17 cellular contexts compared by ENCODE assay signal in genomic region chr2:100121124-100121718, GRCh38. TPM values are rescaled to one million over a fixed set of nuclear protein-coding genes. Genes with fewer than 3 reads are reported as not detected.
DNase-seq lines count a peak whose midpoint lies in the region; ATAC-seq and TF ChIP-seq lines count a peak whose summit lies in the region.
"Had no signal": no experiment of that assay in that cellular context is flagged by ENCODE, and none has a peak within 500 bp of the region (broad histone marks: within the 10 kb centered on the region; RNA-seq: fewer than 3 reads in every experiment).

No MANE protein-coding gene starts in this region.

- WGBS in endodermal cell (ENCODE audit: insufficient coverage in 1 of 2, insufficient read length in 1 of 2), 2 experiments, result 86 to 92% methylated on average over 3 to 4 of the region's 4 CpGs

- DNase-seq in LNCaP clone FGC (ENCODE audit: low read depth), result peak; percentile 33
- DNase-seq in endodermal cell, result peak; percentile 25
- no peak for DNase-seq in naive B cell
- no peak for DNase-seq in stimulated activated naive B cell treated with anti-CD40 and anti-IgM and Interleukin-4, amounts not matched to agents 10 μg/mL and 1 μg/mL and 100 μg/mL, for 72 hours
- no peak for DNase-seq in H7
- no peak for DNase-seq in activated gamma-delta T cell (lab: John Stamatoyannopoulos, UW)
- DNase-seq: Caco-2; CD4-positive, alpha-beta T cell; DMS153; DMS79; GDM1; GOT3 had no signal

- ATAC-seq in naive B cell (ENCODE audit: low read depth in 2 of 2) (no peak), GM19324 (IDR thresholded peaks at IDR 0.05; ENCODE audit: low FRiP score, unreplicated experiment) (no peak)
- no peak for ATAC-seq in stimulated activated naive B cell treated with anti-CD40 and anti-IgM and Interleukin-4, amounts not matched to agents 10 μg/mL and 1 μg/mL and 100 μg/mL, for 72 hours (replicated peaks)
- ATAC-seq: HepG2 had no signal

- no peaks in the 10 kb centered on the region for H3K4me1 ChIP-seq in endodermal cell (ENCODE audit: control insufficient read depth, insufficient read depth, low read length)
- H3K4me1 ChIP-seq: Caco-2, HAP-1 had no signal

- no peak overlapping the region for H3K27ac Mint-ChIP-seq in endodermal cell
- H3K27ac Mint-ChIP-seq in naive B cell, result peak overlapping the region; percentile 59 to 97 (median 78)
- peak overlapping the region; percentile 90 for H3K27ac Mint-ChIP-seq in stimulated activated naive B cell treated with anti-CD40 and anti-IgM and Interleukin-4, amounts not matched to agents 10 μg/mL and 1 μg/mL and 100 μg/mL, for 72 hours
- H3K27ac Mint-ChIP-seq: CD4-positive, alpha-beta T cell had no signal

- H3K27me3 ChIP-seq in endodermal cell (ENCODE audit: control insufficient read depth, insufficient read depth, low read length, poor library complexity, severe bottlenecking) (peaks cover 95% of the 10 kb centered on the region), H7 (ENCODE audit: control insufficient read depth, insufficient read depth, low read length) (peaks cover 70% of the 10 kb centered on the region)

- peaks cover 20% of the 10 kb centered on the region for H3K9me3 Mint-ChIP-seq in endodermal cell
- H3K9me3 Mint-ChIP-seq in naive B cell, result peaks cover 0 to 13% (median 9%) of the 10 kb centered on the region in 7 donors
- H3K9me3 Mint-ChIP-seq in stimulated activated naive B cell treated with anti-CD40 and anti-IgM and Interleukin-4, amounts not matched to agents 10 μg/mL and 1 μg/mL and 100 μg/mL, for 72 hours, result peaks cover 12% of the 10 kb centered on the region in 2 donors

- H3K9ac ChIP-seq in endodermal cell (ENCODE audit: extremely low read depth, low read length, poor library complexity, severe bottlenecking), result no peak overlapping the region

- H3K4me3 Mint-ChIP-seq in endodermal cell, result no peak overlapping the region
- H3K4me3 Mint-ChIP-seq in naive B cell, result peak overlapping the region in 2 of 8 donors; percentile 42 to 65
- H3K4me3 Mint-ChIP-seq in stimulated activated naive B cell treated with anti-CD40 and anti-IgM and Interleukin-4, amounts not matched to agents 10 μg/mL and 1 μg/mL and 100 μg/mL, for 72 hours, result no peak overlapping the region
- H3K4me3 Mint-ChIP-seq: CD4-positive, alpha-beta T cell; IgD-negative memory B cell had no signal

- H3K4me3 ChIP-seq in LNCaP clone FGC (ENCODE audit: low read depth, low read length) (no peak overlapping the region), endodermal cell (ENCODE audit: low read length) (no peak overlapping the region), H7 (ENCODE audit: insufficient read depth, low read depth, low read length) (no peak overlapping the region)
- H3K4me3 ChIP-seq: HAP-1 had no signal

- no peak overlapping the region for H3K27ac ChIP-seq in endodermal cell (ENCODE audit: low read depth, low read length)
- H3K27ac ChIP-seq: C4-2B had no signal

- peaks cover 8% of the 10 kb centered on the region for H3K4me1 Mint-ChIP-seq in endodermal cell
- peaks cover 50 to 78% (median 60%) of the 10 kb centered on the region in 3 donors for H3K4me1 Mint-ChIP-seq in naive B cell
- peaks cover 40 to 79% of the 10 kb centered on the region in 2 donors for H3K4me1 Mint-ChIP-seq in stimulated activated naive B cell treated with anti-CD40 and anti-IgM and Interleukin-4, amounts not matched to agents 10 μg/mL and 1 μg/mL and 100 μg/mL, for 72 hours

- TF ChIP-seq CTCF in LNCaP clone FGC (IDR thresholded peaks at IDR 0.05; ENCODE audit: control insufficient read depth, extremely low read depth, insufficient read depth), result no peak
- TF ChIP-seq CTCF in endodermal cell (conservative IDR thresholded peaks at IDR 0.05), result no peak

- H3K36me3 Mint-ChIP-seq in endodermal cell (ENCODE audit: low read depth), result peaks cover 2% of the 10 kb centered on the region
- peaks cover 50 to 81% of the 10 kb centered on the region in 2 donors for H3K36me3 Mint-ChIP-seq in naive B cell
- peaks cover 68 to 90% of the 10 kb centered on the region in 2 donors for H3K36me3 Mint-ChIP-seq in stimulated activated naive B cell treated with anti-CD40 and anti-IgM and Interleukin-4, amounts not matched to agents 10 μg/mL and 1 μg/mL and 100 μg/mL, for 72 hours

- H3K9me3 ChIP-seq in endodermal cell (ENCODE audit: control insufficient read depth, low read length), result peaks cover 23% of the 10 kb centered on the region
- H3K9me3 ChIP-seq: Caco-2, HAP-1 had no signal

- H3K27me3 Mint-ChIP-seq in endodermal cell (ENCODE audit: insufficient read depth), result peaks cover 99% of the 10 kb centered on the region
- H3K27me3 Mint-ChIP-seq in naive B cell, result no peaks in the 10 kb centered on the region
- H3K27me3 Mint-ChIP-seq in stimulated activated naive B cell treated with anti-CD40 and anti-IgM and Interleukin-4, amounts not matched to agents 10 μg/mL and 1 μg/mL and 100 μg/mL, for 72 hours, result no peaks in the 10 kb centered on the region
- H3K27me3 Mint-ChIP-seq: CD4-positive, alpha-beta T cell; IgD-negative memory B cell had no signal

- H3K36me3 ChIP-seq in endodermal cell (ENCODE audit: control insufficient read depth, insufficient read depth, low read length) (no peaks in the 10 kb centered on the region), H7 (replicated peaks; ENCODE audit: control insufficient read depth, insufficient read depth, low read length) (no peaks in the 10 kb centered on the region)
- H3K36me3 ChIP-seq: HAP-1 had no signal

RNA-seq across cellular contexts. Expression of gene AFF3, which starts 21.2 kb away (rescaled TPM):
- total RNA-seq in endodermal cell, result under 1 TPM; 0.62 to 0.73 TPM
- 26.6 TPM for polyA plus RNA-seq in endodermal cell (2013, experiment 1 of 2)
- 29.6 TPM for polyA plus RNA-seq in endodermal cell (2013, experiment 2 of 2)
- 100 to 1,000 TPM in 2 of 6 donors, 10 to 100 TPM in 4; 43.8 to 255 (median 96.8) TPM for polyA plus RNA-seq in naive B cell (ENCODE audit: low read depth in 6 of 6)
- total RNA-seq in H7 (2014; rRNA removed; shearing (Covaris generic)), result 0.07 and 0.37 TPM in 2 replicates
- total RNA-seq: HepG2 had no signal
- polyA plus RNA-seq: HepG2 had no signal

Comparison
In these comparisons a context has a peak if more than half of its experiments do, and no peak if none do; other contexts are left out.
1. DNase-seq: peak in LNCaP clone FGC (single experiment) and endodermal cell (single experiment); none in naive B cell (single experiment), stimulated activated naive B cell treated with anti-CD40 and anti-IgM and Interleukin-4, amounts not matched to agents 10 μg/mL and 1 μg/mL and 100 μg/mL, for 72 hours (single experiment), H7 (single experiment) and activated gamma-delta T cell (single experiment).